ENCODE assay signal across 7 cellular contexts in genomic region chr11:38577769-38578168, GRCh38.
"Had no signal": no experiment of that assay in that cellular context is flagged by ENCODE, and none has a peak within 500 bp of the region (broad histone marks: within the 10 kb centered on the region; RNA-seq: fewer than 3 reads in every experiment).

No MANE protein-coding gene starts in this region.

- H3K9ac ChIP-seq: KMS-11 had no signal

- DNase-seq: IMR-90, KBM-7, KG1 had no signal

- H3K4me2 ChIP-seq: KMS-11 had no signal

- FAIRE-seq: HepG2, HTR-8/SVneo had no signal

- H3K27ac ChIP-seq: HL-60, KMS-11 had no signal

- ATAC-seq: HepG2 had no signal
